14 cellular contexts compared by ENCODE assay signal in the genomic region with DNA sequence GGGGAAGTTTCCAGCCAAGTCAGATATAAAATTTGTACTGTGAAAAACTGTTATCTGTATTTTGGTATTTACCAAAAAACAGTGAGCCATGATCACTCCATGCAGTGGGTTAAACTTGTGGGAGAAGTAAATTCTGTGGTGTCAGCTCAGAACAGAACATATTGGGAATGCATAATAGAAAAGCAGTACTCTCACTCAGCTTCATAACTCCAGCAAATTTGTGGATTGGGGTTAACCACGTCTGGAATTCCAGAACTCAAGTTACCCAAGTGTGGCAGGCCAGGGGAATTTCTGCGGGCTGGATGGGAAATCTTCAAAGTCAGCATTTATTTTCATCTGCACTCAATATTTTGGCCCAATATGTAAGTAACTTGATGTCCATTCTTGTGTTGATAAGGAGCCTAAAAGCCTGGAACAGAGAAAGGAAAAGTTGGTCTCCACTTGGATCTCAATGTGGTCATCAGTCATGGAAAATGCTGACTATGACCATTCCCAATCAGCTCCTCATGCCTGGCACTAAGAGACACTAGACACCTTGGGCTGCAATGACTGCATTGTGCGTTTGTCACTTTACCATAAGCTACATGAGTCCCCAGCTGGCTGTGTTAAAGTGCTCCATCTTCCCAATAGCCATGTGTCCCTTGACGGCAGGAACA. TPM values are rescaled to one million over a fixed set of nuclear protein-coding genes. Genes with fewer than 3 reads are reported as not detected.
DNase-seq lines count a peak whose midpoint lies in the region; ATAC-seq and TF ChIP-seq lines count a peak whose summit lies in the region.
"Had no signal": no experiment of that assay in that cellular context is flagged by ENCODE, and none has a peak within 500 bp of the region (broad histone marks: within the 10 kb centered on the region; RNA-seq: fewer than 3 reads in every experiment).

No MANE protein-coding gene starts in this region.

- H2BK15ac ChIP-seq in mesenchymal stem cell (ENCODE audit: low read depth, poor library complexity, severe bottlenecking): peak overlapping the region; percentile 4

- H3K27me3 Mint-ChIP-seq in MCF 10A (ENCODE audit: insufficient read depth, unreplicated experiment): no peaks in the 10 kb centered on the region

- no TSS peak for BruUV-seq in MCF 10A (replicated peaks; lab: Mats Ljungman, UMichigan)

- intact Hi-C loops in MCF 10A (cut with micrococcal nuclease): no loop called here

- no peak overlapping the region for H3K27ac Mint-ChIP-seq in MCF 10A (ENCODE audit: low read depth, unreplicated experiment)
- H3K27ac Mint-ChIP-seq in activated naive CD4-positive, alpha-beta T cell treated with anti-CD3 and anti-CD28 coated beads, Interleukin-2, amount 50 U/mL, for 72 hours: no peak overlapping the region
- H3K27ac Mint-ChIP-seq: activated naive CD8-positive, alpha-beta T cell treated with anti-CD3 and anti-CD28 coated beads, Interleukin-2, amount 10 ng/mL, durations not matched to agents 7 days and 5 days had no signal

- H2AK5ac ChIP-seq in mesenchymal stem cell (ENCODE audit: low read length, severe bottlenecking): peak overlapping the region; percentile 10

- peak overlapping the region in 1 of 2 experiments; percentile 15 for H2BK12ac ChIP-seq in mesenchymal stem cell (ENCODE audit: low read length in 2 of 2)

- no peak for TF ChIP-seq CTCF in MCF 10A (IDR thresholded peaks at IDR 0.05; ENCODE audit: unreplicated experiment)

- H2BK120ac ChIP-seq in mesenchymal stem cell (ENCODE audit: low read depth, low read length): no peak overlapping the region

- H3K4me1 ChIP-seq in mesenchymal stem cell (ENCODE audit: control insufficient read depth, insufficient read depth, low read depth, low read length): peaks cover 14% of the 10 kb centered on the region
- H3K4me1 ChIP-seq: prostate gland had no signal

- peak; percentile 51 for DNase-seq in A172 (ENCODE audit: low spot score)
- DNase-seq in HS-27A (ENCODE audit: low read depth): peak; percentile 42
- DNase-seq in MCF 10A (ENCODE audit: unreplicated experiment): peak; percentile 22
- DNase-seq in mesenchymal stem cell: peak; percentile 75
- no peak for DNase-seq in COLO668 (lab: John Stamatoyannopoulos, UW; ENCODE audit: unreplicated experiment)
- no peak for DNase-seq in ecto neural progenitor cell (ENCODE audit: low spot score)
- DNase-seq in stimulated activated CD4-positive, alpha-beta T cell treated with anti-CD3 and anti-CD28 coated beads, Interleukin-4, amount 100 ng/mL, for 4 hours: no peak
- no peak for DNase-seq in activated naive CD4-positive, alpha-beta T cell treated with anti-CD3 and anti-CD28 coated beads, Interleukin-2, amount 50 U/mL, for 72 hours (ENCODE audit: low spot score in 2 of 2)
- DNase-seq: activated naive CD8-positive, alpha-beta T cell treated with anti-CD3 and anti-CD28 coated beads, Interleukin-2, amount 10 ng/mL, durations not matched to agents 7 days and 5 days; effector memory CD4-positive, alpha-beta T cell; hypothalamus; NCI-H524 treated with DMSO at 0.1 percent for 48 hours; testis had no signal

- H3K4ac ChIP-seq in mesenchymal stem cell (ENCODE audit: low read depth in 1 of 2, low read length in 2 of 2): no peak overlapping the region

- no peak overlapping the region for H3K14ac ChIP-seq in mesenchymal stem cell (ENCODE audit: low read length in 2 of 2)

- no peak overlapping the region for H3K23ac ChIP-seq in mesenchymal stem cell (ENCODE audit: low read length in 2 of 2)

- no peak overlapping the region for H3K4me3 ChIP-seq in mesenchymal stem cell (ENCODE audit: insufficient read depth in 1 of 2, low read depth in 1 of 2, low read length in 2 of 2)
- H3K4me3 ChIP-seq: prostate gland, testis had no signal

- H3K79me1 ChIP-seq in mesenchymal stem cell (replicated peaks; ENCODE audit: low read length, poor library complexity, severe bottlenecking): no peaks in the 10 kb centered on the region

- H4K91ac ChIP-seq in mesenchymal stem cell (ENCODE audit: low read length): no peak overlapping the region

- H3K4me3 Mint-ChIP-seq in MCF 10A (ENCODE audit: unreplicated experiment): no peak overlapping the region
- H3K4me3 Mint-ChIP-seq: activated naive CD8-positive, alpha-beta T cell treated with anti-CD3 and anti-CD28 coated beads, Interleukin-2, amount 10 ng/mL, durations not matched to agents 7 days and 5 days had no signal

- H4K8ac ChIP-seq in mesenchymal stem cell (ENCODE audit: low read length): no peak overlapping the region

- 77% methylated on average over 3 of the region's 4 CpGs for WGBS in mesenchymal stem cell

- H3K36me3 ChIP-seq in mesenchymal stem cell (ENCODE audit: control insufficient read depth in 1 of 2, insufficient read depth in 2 of 2, low read depth in 1 of 2, low read length in 2 of 2): no peaks in the 10 kb centered on the region
- H3K36me3 ChIP-seq: prostate gland had no signal

- H3K9me3 Mint-ChIP-seq in MCF 10A (ENCODE audit: unreplicated experiment): peaks cover 10% of the 10 kb centered on the region
- H3K9me3 Mint-ChIP-seq in activated naive CD4-positive, alpha-beta T cell treated with anti-CD3 and anti-CD28 coated beads, Interleukin-2, amount 50 U/mL, for 72 hours: no peaks in the 10 kb centered on the region
- H3K9me3 Mint-ChIP-seq: activated naive CD8-positive, alpha-beta T cell treated with anti-CD3 and anti-CD28 coated beads, Interleukin-2, amount 10 ng/mL, durations not matched to agents 7 days and 5 days had no signal

- peaks cover 13% of the 10 kb centered on the region for H3K36me3 Mint-ChIP-seq in MCF 10A (ENCODE audit: insufficient read depth, unreplicated experiment)
- no peaks in the 10 kb centered on the region for H3K36me3 Mint-ChIP-seq in activated naive CD4-positive, alpha-beta T cell treated with anti-CD3 and anti-CD28 coated beads, Interleukin-2, amount 50 U/mL, for 72 hours
- H3K36me3 Mint-ChIP-seq: activated naive CD8-positive, alpha-beta T cell treated with anti-CD3 and anti-CD28 coated beads, Interleukin-2, amount 10 ng/mL, durations not matched to agents 7 days and 5 days had no signal

- no peak overlapping the region for H2BK5ac ChIP-seq in mesenchymal stem cell (ENCODE audit: low read depth, low read length, poor library complexity, severe bottlenecking)

- H3K4me2 ChIP-seq in mesenchymal stem cell (ENCODE audit: low read length, poor library complexity, severe bottlenecking): no peak overlapping the region

- peaks cover 22% of the 10 kb centered on the region for H3K4me1 Mint-ChIP-seq in MCF 10A (ENCODE audit: insufficient read depth, unreplicated experiment)

- H3K27ac ChIP-seq in mesenchymal stem cell (ENCODE audit: low read length, poor library complexity, severe bottlenecking): peak overlapping the region; percentile 89
- H3K27ac ChIP-seq: prostate gland, testis had no signal

- no peak for ATAC-seq in activated naive CD4-positive, alpha-beta T cell treated with anti-CD3 and anti-CD28 coated beads, Interleukin-2, amount 50 U/mL, for 72 hours

- peak overlapping the region in 1 of 2 experiments; percentile 61 for H3K18ac ChIP-seq in mesenchymal stem cell (ENCODE audit: low read depth in 1 of 2, low read length in 2 of 2)

- no peaks in the 10 kb centered on the region for H3K27me3 ChIP-seq in mesenchymal stem cell (ENCODE audit: control insufficient read depth in 1 of 2, insufficient read depth in 1 of 2, low read length in 2 of 2)
- H3K27me3 ChIP-seq: testis had no signal

- no peak overlapping the region for H2AFZ ChIP-seq in mesenchymal stem cell (ENCODE audit: low read depth, low read length)

- CTCF ChIA-PET in MCF 10A (lab: Yijun Ruan, JAX): interaction anchor here (0.7 to 1.8 kb wide), 6 partner anchors 18 to 157 kb away, joined by 3 to 7 read pairs (median 3); no protein-coding TSS in a partner anchor

- H3K9ac ChIP-seq in mesenchymal stem cell (ENCODE audit: low read length): no peak overlapping the region

- no peaks in the 10 kb centered on the region for H3K9me3 ChIP-seq in mesenchymal stem cell (ENCODE audit: control insufficient read depth, low read length)
- H3K9me3 ChIP-seq: prostate gland, testis had no signal

- POLR2A ChIA-PET in MCF 10A (lab: Yijun Ruan, JAX): interaction anchor here (0.6 to 5.9 kb wide), 7 partner anchors 8 to 86 kb away, joined by 3 to 37 read pairs (median 5); a partner anchor contains a TSS

RNA-seq across cellular contexts. Expression of a gene that starts 39.1 kb away (rescaled TPM):
- 129 and 155 TPM in 2 replicates for total RNA-seq in A172 (2014; rRNA removed; shearing (Covaris generic))
- total RNA-seq in MCF 10A (2022): 346 and 420 TPM in 2 replicates
- polyA plus RNA-seq in mesenchymal stem cell (2013, experiment 1 of 2): 78.1 TPM
- polyA plus RNA-seq in mesenchymal stem cell (2013, experiment 2 of 2): 80.9 TPM
- under 1 TPM; 0.09 to 0.89 TPM for total RNA-seq in activated naive CD4-positive, alpha-beta T cell treated with anti-CD3 and anti-CD28 coated beads, Interleukin-2, amount 50 U/mL, for 72 hours
- total RNA-seq: activated naive CD8-positive, alpha-beta T cell treated with anti-CD3 and anti-CD28 coated beads, Interleukin-2, amount 10 ng/mL, durations not matched to agents 7 days and 5 days had no signal

Comparison
In these comparisons a context has a peak if more than half of its experiments do, and no peak if none do; other contexts are left out.
1. DNase-seq: peak in A172 (single experiment), HS-27A (single experiment), MCF 10A (single experiment) and mesenchymal stem cell (single experiment); none in COLO668 (single experiment), ecto neural progenitor cell (single experiment), stimulated activated CD4-positive, alpha-beta T cell treated with anti-CD3 and anti-CD28 coated beads, Interleukin-4, amount 100 ng/mL, for 4 hours (0 of 2) and activated naive CD4-positive, alpha-beta T cell treated with anti-CD3 and anti-CD28 coated beads, Interleukin-2, amount 50 U/mL, for 72 hours (0 of 2).
2. RNA of a gene that starts 39.1 kb away (total RNA-seq): 346 to 420 TPM in MCF 10A and 129 to 155 TPM in A172; 0.09 to 0.89 TPM in activated naive CD4-positive, alpha-beta T cell treated with anti-CD3 and anti-CD28 coated beads, Interleukin-2, amount 50 U/mL, for 72 hours; every median in the first group is over 10 times any median in the second.